Comparison of ENCODE assay signal across 31 cellular contexts in the genomic region with DNA sequence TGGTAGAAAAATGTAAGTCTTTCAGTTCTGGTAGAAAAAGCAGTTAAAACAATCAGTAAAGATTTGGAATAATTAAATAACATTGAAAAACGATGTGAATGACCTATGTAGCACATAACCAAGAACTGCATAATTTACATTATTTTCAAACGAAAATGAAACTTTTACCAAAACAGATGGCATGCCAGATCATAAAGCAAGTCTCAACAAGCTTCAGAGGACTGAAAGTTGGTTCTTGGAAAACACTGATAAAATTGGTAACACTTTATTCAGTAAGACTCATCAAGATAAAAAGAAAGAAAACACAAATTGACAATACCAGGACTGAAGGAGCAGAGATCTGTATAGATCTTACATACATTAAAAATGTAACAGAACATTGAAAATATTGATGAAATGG.
DNase-seq lines count a peak whose midpoint lies in the region; ATAC-seq, FAIRE-seq and TF ChIP-seq lines count a peak whose summit lies in the region.
"Had no signal": no experiment of that assay in that cellular context is flagged by ENCODE, and none has a peak within 500 bp of the region (broad histone marks: within the 10 kb centered on the region; RNA-seq: fewer than 3 reads in every experiment).

No MANE protein-coding gene starts in this region.

- peak; percentile 18 for ATAC-seq in DND-41 (ENCODE audit: insufficient read depth, low read depth)
- peak; percentile 65 for ATAC-seq in GM19372 (IDR thresholded peaks at IDR 0.05; ENCODE audit: low read depth, unreplicated experiment)
- no peak for ATAC-seq in GM21737 (IDR thresholded peaks at IDR 0.05; ENCODE audit: unreplicated experiment)
- ATAC-seq: GM23338, heart right ventricle, left ventricle myocardium superior had no signal

- peaks cover 40% of the 10 kb centered on the region for H3F3A ChIP-seq in MM.1S (ENCODE audit: insufficient read depth, low read length)

- DNase-seq in DND-41 (no peak), MM.1S (peak; percentile 93), NCI-H1694 treated with DMSO at 0.1 percent for 48 hours (lab: John Stamatoyannopoulos, UW) (no peak), NCI-H82 treated with DMSO at 0.1 percent for 48 hours (lab: John Stamatoyannopoulos, UW; ENCODE audit: unreplicated experiment) (no peak)
- DNase-seq: activated CD4-positive, alpha-beta T cell treated with anti-CD3 and anti-CD28 coated beads, Interleukin-2, amount 50 U/mL, for 4 hours; activated effector memory CD4-positive, alpha-beta T cell treated with Interleukin-2 at 50 U/mL for 16 hours; activated naive CD8-positive, alpha-beta T cell treated with anti-CD3 and anti-CD28 coated beads for 36 hours; anterior cingulate cortex; foreskin melanocyte; heart right ventricle; kidney; left ventricle myocardium superior; NCI-H1105 treated with DMSO at 0.1 percent for 48 hours; NCI-H2081; NCI-H774; SJCRH30; stimulated activated naive CD4-positive, alpha-beta T cell; SW 1271; T1000; upper lobe of left lung had no signal

- H3K27me3 ChIP-seq in DND-41 (ENCODE audit: insufficient read depth, low read length, poor library complexity) (no peaks in the 10 kb centered on the region), MM.1S (replicated peaks; ENCODE audit: insufficient read depth, low read length) (no peaks in the 10 kb centered on the region)
- H3K27me3 ChIP-seq: breast epithelium, heart right ventricle, neural progenitor cell, SJCRH30, suprapubic skin, upper lobe of left lung had no signal

- H3K9me3 ChIP-seq in DND-41 (ENCODE audit: insufficient read depth, low read length, severe bottlenecking) (peaks cover 16% of the 10 kb centered on the region), MM.1S (replicated peaks; ENCODE audit: insufficient read depth, low read length) (no peaks in the 10 kb centered on the region)
- H3K9me3 ChIP-seq: SJCRH30, suprapubic skin had no signal

- H3K4me3 ChIP-seq in DND-41 (ENCODE audit: low read depth in 1 of 2, low read length in 2 of 2) (no peak overlapping the region), MM.1S (ENCODE audit: low read length) (peak overlapping the region; percentile 23)
- H3K4me3 ChIP-seq: BLaER1 treated with 17β-estradiol and CSF1 and Interleukin-3, amounts not matched to agents 10 nM and 100 nM; breast epithelium; GM23338; heart right ventricle; neural progenitor cell; SJCRH30; skin epidermis; suprapubic skin; upper lobe of left lung had no signal

- no peaks in the 10 kb centered on the region for H4K20me1 ChIP-seq in DND-41 (ENCODE audit: insufficient read depth, low read length)
- H4K20me1 ChIP-seq in MM.1S (ENCODE audit: insufficient read depth, low read length), result no peaks in the 10 kb centered on the region
- H4K20me1 ChIP-seq: BLaER1 treated with 17β-estradiol and CSF1 and Interleukin-3, amounts not matched to agents 10 nM and 100 nM had no signal

- peak overlapping the region; percentile 99 for H3K27ac ChIP-seq in DND-41 (ENCODE audit: low read length)
- peak overlapping the region; percentile 78 for H3K27ac ChIP-seq in MM.1S (ENCODE audit: low read length)
- H3K27ac ChIP-seq: BLaER1 treated with 17β-estradiol and CSF1 and Interleukin-3, amounts not matched to agents 10 nM and 100 nM; breast epithelium; heart right ventricle; neural progenitor cell; SJCRH30; skin epidermis; suprapubic skin; upper lobe of left lung; VCaP had no signal

- H3K9ac ChIP-seq in DND-41 (ENCODE audit: low read depth, low read length), result peak overlapping the region; percentile 77
- peak overlapping the region; percentile 24; the same call in 1 of the 2 replicates for H3K9ac ChIP-seq in MM.1S (ENCODE audit: low read length)
- H3K9ac ChIP-seq: BLaER1 treated with 17β-estradiol and CSF1 and Interleukin-3, amounts not matched to agents 10 nM and 100 nM; neural progenitor cell had no signal

- peak overlapping the region; percentile 51 for H3K4me2 ChIP-seq in DND-41 (ENCODE audit: insufficient read depth, low read length)
- peak overlapping the region; percentile 58 for H3K4me2 ChIP-seq in MM.1S (ENCODE audit: low read depth, low read length)
- H3K4me2 ChIP-seq: GM23338, neural progenitor cell had no signal

- peaks cover 73% of the 10 kb centered on the region for H3K4me1 ChIP-seq in DND-41 (ENCODE audit: insufficient read depth, low read length)
- peaks cover 50% of the 10 kb centered on the region for H3K4me1 ChIP-seq in MM.1S (ENCODE audit: low read length)
- H3K4me1 ChIP-seq: breast epithelium, heart right ventricle, neural progenitor cell, SJCRH30, suprapubic skin, upper lobe of left lung had no signal

- peaks cover 41% of the 10 kb centered on the region for H3K36me3 ChIP-seq in DND-41 (ENCODE audit: insufficient read depth, low read length)
- no peaks in the 10 kb centered on the region for H3K36me3 ChIP-seq in MM.1S (replicated peaks; ENCODE audit: insufficient read depth, low read length)
- H3K36me3 ChIP-seq: BLaER1 treated with 17β-estradiol and CSF1 and Interleukin-3, amounts not matched to agents 10 nM and 100 nM; breast epithelium; neural progenitor cell; SJCRH30; suprapubic skin; upper lobe of left lung had no signal

- H2AFZ ChIP-seq in DND-41 (ENCODE audit: low read depth, low read length) (peak overlapping the region; percentile 2; the same call in 1 of the 2 replicates), MM.1S (ENCODE audit: low read length) (peak overlapping the region; percentile 39)
- H2AFZ ChIP-seq: GM23338, neural progenitor cell had no signal

- TF ChIP-seq CTCF in DND-41 (IDR thresholded peaks at IDR 0.05; ENCODE audit: borderline replicate concordance, extremely low read depth, low read length, poor library complexity, severe bottlenecking) (no peak), MM.1S (IDR thresholded peaks at IDR 0.05; ENCODE audit: low read length) (no peak)

- no peaks in the 10 kb centered on the region for H3K9me2 ChIP-seq in MM.1S (replicated peaks; ENCODE audit: insufficient read depth, low read length)

- H3K79me2 ChIP-seq in DND-41 (ENCODE audit: insufficient read depth, low read length), result peaks cover 30% of the 10 kb centered on the region
- no peaks in the 10 kb centered on the region for H3K79me2 ChIP-seq in MM.1S (ENCODE audit: low read length)

- FAIRE-seq in A204.1 (lab: Jason Lieb, UNC), result peak; percentile 16
- FAIRE-seq: GM12892 had no signal
